ENCODE assay signal across 17 cellular contexts in the genomic region with DNA sequence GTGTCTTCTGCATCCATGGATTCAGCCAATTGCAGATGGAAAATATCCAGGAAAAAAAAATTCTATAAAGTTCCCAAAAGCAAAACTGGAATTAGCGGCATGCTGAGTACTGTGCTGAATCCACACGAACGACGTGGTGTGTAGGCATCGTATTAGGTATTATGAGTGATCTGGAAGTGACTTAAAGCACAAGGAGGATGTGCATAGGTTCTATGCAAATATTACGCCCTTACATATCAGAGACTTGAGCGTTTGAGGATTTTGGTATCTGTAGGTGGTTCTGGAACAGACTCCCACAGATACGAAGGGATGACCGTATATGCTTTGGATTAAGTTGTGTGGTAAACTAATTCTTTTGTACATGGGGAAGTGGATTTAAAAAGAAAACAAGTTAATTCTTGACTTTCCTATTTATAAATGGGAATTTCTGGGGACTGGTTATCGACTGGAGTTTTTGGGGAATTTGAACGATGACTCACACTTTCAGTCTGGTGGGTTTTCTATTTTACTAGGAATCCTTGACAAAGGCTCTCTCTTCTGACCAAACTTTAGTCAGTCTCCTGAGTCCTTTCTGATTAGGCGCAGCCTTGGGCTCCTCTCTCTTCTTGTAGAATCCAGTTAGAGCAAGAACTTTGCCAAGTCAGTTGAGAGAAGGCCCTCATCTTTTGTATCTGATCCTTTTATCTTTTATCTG.
"Had no signal": no experiment of that assay in that cellular context is flagged by ENCODE, and none has a peak within 500 bp of the region (broad histone marks: within the 10 kb centered on the region; RNA-seq: fewer than 3 reads in every experiment).

No MANE protein-coding gene starts in this region.

- H3K27ac ChIP-seq: coronary artery, gastroesophageal sphincter, heart right ventricle, sigmoid colon, thoracic aorta, upper lobe of left lung had no signal

- H3K27me3 Mint-ChIP-seq: stimulated activated naive CD8-positive, alpha-beta T cell treated with anti-CD3 and anti-CD28 coated beads, Interleukin-15, amount 100 ng/mL, for 72 hours had no signal

- H3K4me1 Mint-ChIP-seq: nephron had no signal

- H3K4me3 Mint-ChIP-seq: activated T-helper 1 cell treated with anti-CD3 and anti-CD28 coated beads, Interleukin-12 subunit alpha, Interleukin-12 subunit beta, Interleukin-2, Interleukin-4 antibody, amounts not matched to agents 30 ng/mL and 10 ng/mL and 1 ng/mL, durations not matched to agents 14 hours and 24 hours and 36 hours; nephron; stimulated activated naive CD8-positive, alpha-beta T cell treated with anti-CD3 and anti-CD28 coated beads, Interleukin-15, amount 100 ng/mL, for 72 hours; T-helper 1 cell treated with Interleukin-12 subunit alpha and Interleukin-12 subunit beta and Interleukin-4 antibody, amounts not matched to agents 30 μg/mL and 1 μg/mL, for 36 hours had no signal

- ATAC-seq: gastroesophageal sphincter; heart right ventricle; stimulated activated naive CD8-positive, alpha-beta T cell treated with anti-CD3 and anti-CD28 coated beads, Interleukin-15, amount 100 ng/mL, for 72 hours had no signal

- H3K36me3 ChIP-seq: gastroesophageal sphincter, heart right ventricle, sigmoid colon, thoracic aorta, upper lobe of left lung had no signal

- H3K27ac Mint-ChIP-seq: activated T-helper 1 cell treated with anti-CD3 and anti-CD28 coated beads, Interleukin-12 subunit alpha, Interleukin-12 subunit beta, Interleukin-2, Interleukin-4 antibody, amounts not matched to agents 30 ng/mL and 10 ng/mL and 1 ng/mL, durations not matched to agents 14 hours and 24 hours and 36 hours; nephron; stimulated activated naive CD8-positive, alpha-beta T cell treated with anti-CD3 and anti-CD28 coated beads, Interleukin-15, amount 100 ng/mL, for 72 hours; T-helper 1 cell treated with Interleukin-12 subunit alpha and Interleukin-12 subunit beta and Interleukin-4 antibody, amounts not matched to agents 30 μg/mL and 1 μg/mL, for 36 hours had no signal

- H3K27me3 ChIP-seq: gastroesophageal sphincter, heart right ventricle, sigmoid colon, upper lobe of left lung had no signal

- H3K9me3 Mint-ChIP-seq: activated T-helper 1 cell treated with anti-CD3 and anti-CD28 coated beads, Interleukin-12 subunit alpha, Interleukin-12 subunit beta, Interleukin-2, Interleukin-4 antibody, amounts not matched to agents 30 ng/mL and 10 ng/mL and 1 ng/mL, durations not matched to agents 14 hours and 24 hours and 36 hours had no signal

- FAIRE-seq: endometrium had no signal

- H3K9me3 ChIP-seq: sigmoid colon, thoracic aorta, upper lobe of left lung had no signal

- DNase-seq: activated CD4-positive, alpha-beta T cell treated with anti-CD3 and anti-CD28 coated beads, Interleukin-2, amount 50 U/mL, for 1 hour; activated CD4-positive, CD25-positive, alpha-beta regulatory T cell treated with anti-CD3 and anti-CD28 coated beads, Interleukin-2, amount 50 U/mL, for 72 hours; activated naive CD4-positive, alpha-beta T cell; aorta; erythroblast; heart right ventricle; SIG-M5; sigmoid colon; stimulated activated naive CD8-positive, alpha-beta T cell treated with anti-CD3 and anti-CD28 coated beads, Interleukin-15, amount 100 ng/mL, for 72 hours; upper lobe of left lung had no signal

- H3K4me3 ChIP-seq: coronary artery, gastroesophageal sphincter, heart right ventricle, sigmoid colon, thoracic aorta, upper lobe of left lung had no signal
